In the genomic region with DNA sequence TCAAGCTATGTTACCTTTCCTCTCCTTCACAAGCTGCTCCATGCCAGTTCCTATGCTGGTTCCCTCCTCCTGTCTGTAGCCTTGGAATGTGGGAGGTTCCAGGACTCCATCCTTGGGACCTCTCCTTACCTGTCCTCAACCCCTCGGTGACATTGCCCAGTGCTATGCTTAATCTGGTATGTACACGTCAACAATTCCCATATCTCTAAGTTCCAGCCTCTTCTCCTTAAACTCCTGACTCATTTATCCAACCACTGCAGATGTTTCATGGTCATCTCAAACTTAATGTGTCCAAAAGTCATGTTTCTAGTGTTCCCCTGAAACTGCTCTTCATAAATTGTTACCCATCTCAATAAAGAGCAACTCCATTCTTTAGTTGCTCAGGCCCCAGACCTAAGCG, we compare ENCODE assay signal across 1 cellular context.
TF ChIP-seq lines count a peak whose summit lies in the region.

No MANE protein-coding gene starts in this region.

TF ChIP-seq in K562, 482 proteins besides CTCF, POLR2A, EP300 and RAD21 (continued from another document and continues in another):
- no peak for TF ChIP-seq THAP12 (CRISPR knock-in tag; IDR thresholded peaks at IDR 0.05)
- no peak for TF ChIP-seq KLF1 (tag; IDR thresholded peaks at IDR 0.05)
- TF ChIP-seq, protein P1, sequence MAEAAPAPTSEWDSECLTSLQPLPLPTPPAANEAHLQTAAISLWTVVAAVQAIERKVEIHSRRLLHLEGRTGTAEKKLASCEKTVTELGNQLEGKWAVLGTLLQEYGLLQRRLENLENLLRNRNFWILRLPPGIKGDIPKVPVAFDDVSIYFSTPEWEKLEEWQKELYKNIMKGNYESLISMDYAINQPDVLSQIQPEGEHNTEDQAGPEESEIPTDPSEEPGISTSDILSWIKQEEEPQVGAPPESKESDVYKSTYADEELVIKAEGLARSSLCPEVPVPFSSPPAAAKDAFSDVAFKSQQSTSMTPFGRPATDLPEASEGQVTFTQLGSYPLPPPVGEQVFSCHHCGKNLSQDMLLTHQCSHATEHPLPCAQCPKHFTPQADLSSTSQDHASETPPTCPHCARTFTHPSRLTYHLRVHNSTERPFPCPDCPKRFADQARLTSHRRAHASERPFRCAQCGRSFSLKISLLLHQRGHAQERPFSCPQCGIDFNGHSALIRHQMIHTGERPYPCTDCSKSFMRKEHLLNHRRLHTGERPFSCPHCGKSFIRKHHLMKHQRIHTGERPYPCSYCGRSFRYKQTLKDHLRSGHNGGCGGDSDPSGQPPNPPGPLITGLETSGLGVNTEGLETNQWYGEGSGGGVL (CRISPR knock-in tag; IDR thresholded peaks at IDR 0.05): no peak
- TF ChIP-seq, protein P2, sequence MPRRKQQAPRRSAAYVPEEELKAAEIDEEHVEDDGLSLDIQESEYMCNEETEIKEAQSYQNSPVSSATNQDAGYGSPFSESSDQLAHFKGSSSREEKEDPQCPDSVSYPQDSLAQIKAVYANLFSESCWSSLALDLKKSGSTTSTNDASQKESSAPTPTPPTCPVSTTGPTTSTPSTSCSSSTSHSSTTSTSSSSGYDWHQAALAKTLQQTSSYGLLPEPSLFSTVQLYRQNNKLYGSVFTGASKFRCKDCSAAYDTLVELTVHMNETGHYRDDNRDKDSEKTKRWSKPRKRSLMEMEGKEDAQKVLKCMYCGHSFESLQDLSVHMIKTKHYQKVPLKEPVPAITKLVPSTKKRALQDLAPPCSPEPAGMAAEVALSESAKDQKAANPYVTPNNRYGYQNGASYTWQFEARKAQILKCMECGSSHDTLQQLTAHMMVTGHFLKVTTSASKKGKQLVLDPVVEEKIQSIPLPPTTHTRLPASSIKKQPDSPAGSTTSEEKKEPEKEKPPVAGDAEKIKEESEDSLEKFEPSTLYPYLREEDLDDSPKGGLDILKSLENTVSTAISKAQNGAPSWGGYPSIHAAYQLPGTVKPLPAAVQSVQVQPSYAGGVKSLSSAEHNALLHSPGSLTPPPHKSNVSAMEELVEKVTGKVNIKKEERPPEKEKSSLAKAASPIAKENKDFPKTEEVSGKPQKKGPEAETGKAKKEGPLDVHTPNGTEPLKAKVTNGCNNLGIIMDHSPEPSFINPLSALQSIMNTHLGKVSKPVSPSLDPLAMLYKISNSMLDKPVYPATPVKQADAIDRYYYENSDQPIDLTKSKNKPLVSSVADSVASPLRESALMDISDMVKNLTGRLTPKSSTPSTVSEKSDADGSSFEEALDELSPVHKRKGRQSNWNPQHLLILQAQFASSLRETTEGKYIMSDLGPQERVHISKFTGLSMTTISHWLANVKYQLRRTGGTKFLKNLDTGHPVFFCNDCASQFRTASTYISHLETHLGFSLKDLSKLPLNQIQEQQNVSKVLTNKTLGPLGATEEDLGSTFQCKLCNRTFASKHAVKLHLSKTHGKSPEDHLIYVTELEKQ (CRISPR knock-in tag; IDR thresholded peaks at IDR 0.05): no peak
- no peak for TF ChIP-seq CREB3 (tag; conservative IDR thresholded peaks at IDR 0.05; ENCODE audit: low read depth)
- TF ChIP-seq XRCC3 (IDR thresholded peaks at IDR 0.05): no peak
- TF ChIP-seq FOXJ3 (CRISPR knock-in tag; IDR thresholded peaks at IDR 0.05): no peak
- no peak for TF ChIP-seq SETDB1 (IDR thresholded peaks at IDR 0.05; ENCODE audit: low read length)
- no peak for TF ChIP-seq YBX1 (IDR thresholded peaks at IDR 0.05)
- no peak for TF ChIP-seq SFPQ (IDR thresholded peaks at IDR 0.05; ENCODE audit: low read depth, low read length)
- no peak for TF ChIP-seq ZNF77 (CRISPR knock-in tag; IDR thresholded peaks at IDR 0.05)
- peak; percentile 71; the same call in 1 of the 2 replicates for TF ChIP-seq JUND (IDR thresholded peaks at IDR 0.05; ENCODE audit: borderline replicate concordance, low read depth, low read length)
- TF ChIP-seq JUND (tag; IDR thresholded peaks at IDR 0.05; ENCODE audit: borderline replicate concordance, low read depth, low read length): peak; percentile 68; the same call in 2 of the 3 replicates
- TF ChIP-seq RNF2 (IDR thresholded peaks at IDR 0.05): no peak; the same call in 1 of the 2 replicates
- no peak for TF ChIP-seq KDM5B (IDR thresholded peaks at IDR 0.05; ENCODE audit: insufficient replicate concordance, low read depth, low read length)
- peak; percentile 77; the same call in 1 of the 2 replicates for TF ChIP-seq MAFF (IDR thresholded peaks at IDR 0.05; ENCODE audit: low read length)
- TF ChIP-seq ZNF75A (CRISPR knock-in tag; IDR thresholded peaks at IDR 0.05): no peak
- TF ChIP-seq, protein P3, sequence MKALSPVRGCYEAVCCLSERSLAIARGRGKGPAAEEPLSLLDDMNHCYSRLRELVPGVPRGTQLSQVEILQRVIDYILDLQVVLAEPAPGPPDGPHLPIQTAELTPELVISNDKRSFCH (CRISPR knock-in tag; IDR thresholded peaks at IDR 0.05): no peak
- TF ChIP-seq, protein P3 (tag; IDR thresholded peaks at IDR 0.05): no peak
- no peak for TF ChIP-seq TOE1 (IDR thresholded peaks at IDR 0.05; ENCODE audit: borderline replicate concordance)
- no peak for TF ChIP-seq TOE1 (CRISPR knock-in tag; IDR thresholded peaks at IDR 0.05; ENCODE audit: borderline replicate concordance, low read depth)
- no peak for TF ChIP-seq KLF13 (tag; IDR thresholded peaks at IDR 0.05; ENCODE audit: borderline replicate concordance, low read depth)
- TF ChIP-seq ZNF507 (tag; conservative IDR thresholded peaks at IDR 0.05): no peak
- TF ChIP-seq ZBTB17 (CRISPR knock-in tag; IDR thresholded peaks at IDR 0.05): no peak
- TF ChIP-seq PTTG1 (tag; IDR thresholded peaks at IDR 0.05; ENCODE audit: low read depth): no peak
- TF ChIP-seq ZNF12 (CRISPR knock-in tag; IDR thresholded peaks at IDR 0.05): no peak
- peak; percentile 69; the same call in 1 of the 2 replicates for TF ChIP-seq GATA2 (CRISPR knock-in tag; IDR thresholded peaks at IDR 0.05)
- peak; percentile 74 for TF ChIP-seq SOX6 (IDR thresholded peaks at IDR 0.05)
- TF ChIP-seq NBN (IDR thresholded peaks at IDR 0.05; ENCODE audit: low read depth): 0 out of 2 replicates have a peak, but pooled peaks have one; percentile 45
- TF ChIP-seq EWSR1 (IDR thresholded peaks at IDR 0.05; ENCODE audit: borderline replicate concordance, low read depth, partially characterized antibody): no peak
- no peak for TF ChIP-seq NEUROD1 (IDR thresholded peaks at IDR 0.05; ENCODE audit: borderline replicate concordance, low read depth, low read length, partially characterized antibody)
- no peak for TF ChIP-seq UBTF (IDR thresholded peaks at IDR 0.05; ENCODE audit: borderline replicate concordance in 1 of 2, low read depth in 2 of 2, low read length in 2 of 2)
- TF ChIP-seq RAD51 (IDR thresholded peaks at IDR 0.05; ENCODE audit: borderline replicate concordance, low read depth): 0 out of 2 replicates have a peak, but pooled peaks have one; percentile 9
- no peak for TF ChIP-seq ZNF311 (CRISPR knock-in tag; IDR thresholded peaks at IDR 0.05)
- no peak for TF ChIP-seq ZNF444 (CRISPR knock-in tag; IDR thresholded peaks at IDR 0.05)
- 0 out of 2 replicates have a peak, but pooled peaks have one; percentile 25 for TF ChIP-seq MITF (IDR thresholded peaks at IDR 0.05)
- TF ChIP-seq FOXJ2 (tag; IDR thresholded peaks at IDR 0.05): no peak
- TF ChIP-seq, protein P4, sequence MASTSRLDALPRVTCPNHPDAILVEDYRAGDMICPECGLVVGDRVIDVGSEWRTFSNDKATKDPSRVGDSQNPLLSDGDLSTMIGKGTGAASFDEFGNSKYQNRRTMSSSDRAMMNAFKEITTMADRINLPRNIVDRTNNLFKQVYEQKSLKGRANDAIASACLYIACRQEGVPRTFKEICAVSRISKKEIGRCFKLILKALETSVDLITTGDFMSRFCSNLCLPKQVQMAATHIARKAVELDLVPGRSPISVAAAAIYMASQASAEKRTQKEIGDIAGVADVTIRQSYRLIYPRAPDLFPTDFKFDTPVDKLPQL (IDR thresholded peaks at IDR 0.05; ENCODE audit: extremely low read depth, insufficient read length): no peak
- TF ChIP-seq, protein P5, sequence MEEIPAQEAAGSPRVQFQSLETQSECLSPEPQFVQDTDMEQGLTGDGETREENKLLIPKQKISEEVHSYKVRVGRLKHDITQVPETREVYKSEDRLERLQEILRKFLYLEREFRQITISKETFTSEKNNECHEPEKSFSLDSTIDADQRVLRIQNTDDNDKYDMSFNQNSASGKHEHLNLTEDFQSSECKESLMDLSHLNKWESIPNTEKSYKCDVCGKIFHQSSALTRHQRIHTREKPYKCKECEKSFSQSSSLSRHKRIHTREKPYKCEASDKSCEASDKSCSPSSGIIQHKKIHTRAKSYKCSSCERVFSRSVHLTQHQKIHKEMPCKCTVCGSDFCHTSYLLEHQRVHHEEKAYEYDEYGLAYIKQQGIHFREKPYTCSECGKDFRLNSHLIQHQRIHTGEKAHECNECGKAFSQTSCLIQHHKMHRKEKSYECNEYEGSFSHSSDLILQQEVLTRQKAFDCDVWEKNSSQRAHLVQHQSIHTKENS (CRISPR knock-in tag; IDR thresholded peaks at IDR 0.05): no peak
- no peak for TF ChIP-seq OTX1 (CRISPR knock-in tag; IDR thresholded peaks at IDR 0.05)
- TF ChIP-seq HDAC1 (IDR thresholded peaks at IDR 0.05): peak in 1 of 2 experiments; percentile 46; a peak in 1 of 4 replicates
- TF ChIP-seq TFAP4 (CRISPR knock-in tag; IDR thresholded peaks at IDR 0.05; ENCODE audit: borderline replicate concordance): no peak
- TF ChIP-seq TEAD1 (CRISPR knock-in tag; IDR thresholded peaks at IDR 0.05): no peak
- TF ChIP-seq NUFIP1 (IDR thresholded peaks at IDR 0.05; ENCODE audit: partially characterized antibody): no peak
- no peak for TF ChIP-seq GTF2F1 (IDR thresholded peaks at IDR 0.05; ENCODE audit: low read depth, low read length)
- TF ChIP-seq ZNF24 (IDR thresholded peaks at IDR 0.05): no peak
